ENCODE assay signal across 1 cellular context in genomic region chr17:17728550-17729251, GRCh38.
TF ChIP-seq lines count a peak whose summit lies in the region.

No MANE protein-coding gene starts in this region.

TF ChIP-seq in GM23338, 12 proteins besides CTCF, POLR2A, EP300 and RAD21 (continued from another document):
- TF ChIP-seq, protein P1, sequence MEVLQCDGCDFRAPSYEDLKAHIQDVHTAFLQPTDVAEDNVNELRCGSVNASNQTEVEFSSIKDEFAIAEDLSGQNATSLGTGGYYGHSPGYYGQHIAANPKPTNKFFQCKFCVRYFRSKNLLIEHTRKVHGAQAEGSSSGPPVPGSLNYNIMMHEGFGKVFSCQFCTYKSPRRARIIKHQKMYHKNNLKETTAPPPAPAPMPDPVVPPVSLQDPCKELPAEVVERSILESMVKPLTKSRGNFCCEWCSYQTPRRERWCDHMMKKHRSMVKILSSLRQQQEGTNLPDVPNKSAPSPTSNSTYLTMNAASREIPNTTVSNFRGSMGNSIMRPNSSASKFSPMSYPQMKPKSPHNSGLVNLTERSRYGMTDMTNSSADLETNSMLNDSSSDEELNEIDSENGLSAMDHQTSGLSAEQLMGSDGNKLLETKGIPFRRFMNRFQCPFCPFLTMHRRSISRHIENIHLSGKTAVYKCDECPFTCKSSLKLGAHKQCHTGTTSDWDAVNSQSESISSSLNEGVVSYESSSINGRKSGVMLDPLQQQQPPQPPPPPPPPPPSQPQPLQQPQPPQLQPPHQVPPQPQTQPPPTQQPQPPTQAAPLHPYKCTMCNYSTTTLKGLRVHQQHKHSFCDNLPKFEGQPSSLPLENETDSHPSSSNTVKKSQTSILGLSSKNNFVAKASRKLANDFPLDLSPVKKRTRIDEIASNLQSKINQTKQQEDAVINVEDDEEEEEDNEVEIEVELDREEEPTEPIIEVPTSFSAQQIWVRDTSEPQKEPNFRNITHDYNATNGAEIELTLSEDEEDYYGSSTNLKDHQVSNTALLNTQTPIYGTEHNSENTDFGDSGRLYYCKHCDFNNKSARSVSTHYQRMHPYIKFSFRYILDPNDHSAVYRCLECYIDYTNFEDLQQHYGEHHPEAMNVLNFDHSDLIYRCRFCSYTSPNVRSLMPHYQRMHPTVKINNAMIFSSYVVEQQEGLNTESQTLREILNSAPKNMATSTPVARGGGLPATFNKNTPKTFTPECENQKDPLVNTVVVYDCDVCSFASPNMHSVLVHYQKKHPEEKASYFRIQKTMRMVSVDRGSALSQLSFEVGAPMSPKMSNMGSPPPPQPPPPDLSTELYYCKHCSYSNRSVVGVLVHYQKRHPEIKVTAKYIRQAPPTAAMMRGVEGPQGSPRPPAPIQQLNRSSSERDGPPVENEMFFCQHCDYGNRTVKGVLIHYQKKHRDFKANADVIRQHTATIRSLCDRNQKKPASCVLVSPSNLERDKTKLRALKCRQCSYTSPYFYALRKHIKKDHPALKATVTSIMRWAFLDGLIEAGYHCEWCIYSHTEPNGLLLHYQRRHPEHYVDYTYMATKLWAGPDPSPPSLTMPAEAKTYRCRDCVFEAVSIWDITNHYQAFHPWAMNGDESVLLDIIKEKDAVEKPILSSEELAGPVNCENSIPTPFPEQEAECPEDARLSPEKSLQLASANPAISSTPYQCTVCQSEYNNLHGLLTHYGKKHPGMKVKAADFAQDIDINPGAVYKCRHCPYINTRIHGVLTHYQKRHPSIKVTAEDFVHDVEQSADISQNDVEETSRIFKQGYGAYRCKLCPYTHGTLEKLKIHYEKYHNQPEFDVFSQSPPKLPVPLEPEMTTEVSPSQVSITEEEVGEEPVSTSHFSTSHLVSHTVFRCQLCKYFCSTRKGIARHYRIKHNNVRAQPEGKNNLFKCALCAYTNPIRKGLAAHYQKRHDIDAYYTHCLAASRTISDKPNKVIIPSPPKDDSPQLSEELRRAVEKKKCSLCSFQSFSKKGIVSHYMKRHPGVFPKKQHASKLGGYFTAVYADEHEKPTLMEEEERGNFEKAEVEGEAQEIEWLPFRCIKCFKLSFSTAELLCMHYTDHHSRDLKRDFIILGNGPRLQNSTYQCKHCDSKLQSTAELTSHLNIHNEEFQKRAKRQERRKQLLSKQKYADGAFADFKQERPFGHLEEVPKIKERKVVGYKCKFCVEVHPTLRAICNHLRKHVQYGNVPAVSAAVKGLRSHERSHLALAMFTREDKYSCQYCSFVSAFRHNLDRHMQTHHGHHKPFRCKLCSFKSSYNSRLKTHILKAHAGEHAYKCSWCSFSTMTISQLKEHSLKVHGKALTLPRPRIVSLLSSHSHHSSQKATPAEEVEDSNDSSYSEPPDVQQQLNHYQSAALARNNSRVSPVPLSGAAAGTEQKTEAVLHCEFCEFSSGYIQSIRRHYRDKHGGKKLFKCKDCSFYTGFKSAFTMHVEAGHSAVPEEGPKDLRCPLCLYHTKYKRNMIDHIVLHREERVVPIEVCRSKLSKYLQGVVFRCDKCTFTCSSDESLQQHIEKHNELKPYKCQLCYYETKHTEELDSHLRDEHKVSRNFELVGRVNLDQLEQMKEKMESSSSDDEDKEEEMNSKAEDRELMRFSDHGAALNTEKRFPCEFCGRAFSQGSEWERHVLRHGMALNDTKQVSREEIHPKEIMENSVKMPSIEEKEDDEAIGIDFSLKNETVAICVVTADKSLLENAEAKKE (CRISPR knock-in tag; IDR thresholded peaks at IDR 0.05), result no peak
- no peak for TF ChIP-seq CREB1 (CRISPR knock-in tag; IDR thresholded peaks at IDR 0.05; ENCODE audit: low read depth)
- TF ChIP-seq, protein P2, sequence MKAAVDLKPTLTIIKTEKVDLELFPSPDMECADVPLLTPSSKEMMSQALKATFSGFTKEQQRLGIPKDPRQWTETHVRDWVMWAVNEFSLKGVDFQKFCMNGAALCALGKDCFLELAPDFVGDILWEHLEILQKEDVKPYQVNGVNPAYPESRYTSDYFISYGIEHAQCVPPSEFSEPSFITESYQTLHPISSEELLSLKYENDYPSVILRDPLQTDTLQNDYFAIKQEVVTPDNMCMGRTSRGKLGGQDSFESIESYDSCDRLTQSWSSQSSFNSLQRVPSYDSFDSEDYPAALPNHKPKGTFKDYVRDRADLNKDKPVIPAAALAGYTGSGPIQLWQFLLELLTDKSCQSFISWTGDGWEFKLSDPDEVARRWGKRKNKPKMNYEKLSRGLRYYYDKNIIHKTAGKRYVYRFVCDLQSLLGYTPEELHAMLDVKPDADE (IDR thresholded peaks at IDR 0.05), result no peak
